Comparison of ENCODE assay signal across 8 cellular contexts in genomic region chr16:58733671-58734458, GRCh38. TPM values are rescaled to one million over a fixed set of nuclear protein-coding genes. Genes with fewer than 3 reads are reported as not detected.
DNase-seq lines count a peak whose midpoint lies in the region; ATAC-seq and TF ChIP-seq lines count a peak whose summit lies in the region.

Gene GOT2, minus strand, starts transcription at chr16:58734316. Its CDS starts 88 bp downstream, at chr16:58734228.

- H3K27ac ChIP-seq in fibroblast of lung (ENCODE audit: insufficient read depth, low read length), result peak within 1 kb of the TSS; percentile 64

- H3K4me1 Mint-ChIP-seq in naive thymus-derived CD8-positive, alpha-beta T cell, result peaks cover 15 to 49% (median 45%) of the 10 kb centered on the region in 4 donors

- peak; percentile 65 for DNase-seq in DMS53 treated with DMSO at 0.1 percent for 48 hours (lab: John Stamatoyannopoulos, UW; ENCODE audit: unreplicated experiment)
- DNase-seq in activated T-helper 1 cell treated with Interleukin-2 at 50 U/mL for 16 hours (ENCODE audit: low read depth), result peak; percentile 70
- DNase-seq in fibroblast of lung (ENCODE audit: low read depth in 2 of 2), result peak; percentile 83 to 88
- peak; percentile 57 to 82 (median 76) for DNase-seq in naive thymus-derived CD8-positive, alpha-beta T cell
- DNase-seq in stimulated activated naive CD4-positive, alpha-beta T cell (lab: John Stamatoyannopoulos, UW), result peak; percentile 48 to 78 (median 59)

- H3K9me3 ChIP-seq in fibroblast of lung (ENCODE audit: control insufficient read depth, insufficient read depth, low read depth, low read length), result no peaks in the 10 kb centered on the region

- H3K79me2 ChIP-seq in fibroblast of lung (ENCODE audit: control insufficient read depth, insufficient read depth, low read length), result peaks cover 34% of the 10 kb centered on the region

- POLR2A ChIA-PET in naive thymus-derived CD8-positive, alpha-beta T cell (lab: Charles Lee), result no interaction called here

- H3K27ac Mint-ChIP-seq in naive thymus-derived CD8-positive, alpha-beta T cell, result peak within 1 kb of the TSS; percentile 71 to 96 (median 91)

- peak; percentile 23; the same call in 1 of the 2 replicates for TF ChIP-seq RAD21 in Ishikawa (IDR thresholded peaks at IDR 0.05; ENCODE audit: low read depth)

- H3K27me3 Mint-ChIP-seq in naive thymus-derived CD8-positive, alpha-beta T cell, result no peaks in the 10 kb centered on the region

- H3K4me3 ChIP-seq in fibroblast of lung (replicated peaks in 1 of 4; ENCODE audit: control extremely low read depth in 1 of 4, insufficient read depth in 1 of 4, low read depth in 3 of 4, low read length in 4 of 4), result peak within 1 kb of the TSS; percentile 65 to 87 (median 81)

- H3K4me3 Mint-ChIP-seq in naive thymus-derived CD8-positive, alpha-beta T cell, result peak within 1 kb of the TSS; percentile 94 to 99 (median 98)

- peak; percentile 77 to 88 for TF ChIP-seq CTCF in fibroblast of lung (conservative IDR thresholded peaks at IDR 0.05 in 1 of 2, IDR thresholded peaks at IDR 0.05 in 1 of 2; ENCODE audit: low read depth in 1 of 2, low read length in 2 of 2)

- H4K20me1 ChIP-seq in fibroblast of lung (ENCODE audit: control insufficient read depth, extremely low read depth, insufficient read depth, low read length), result no peaks in the 10 kb centered on the region

- peak within 1 kb of the TSS; percentile 94 for H2AFZ ChIP-seq in fibroblast of lung (ENCODE audit: low read length)

- H3K4me1 ChIP-seq in fibroblast of lung (ENCODE audit: control insufficient read depth, extremely low read depth, insufficient read depth, low read length), result no peaks in the 10 kb centered on the region

- no peak; the same call in 1 of the 2 replicates for TF ChIP-seq EP300 in Ishikawa (IDR thresholded peaks at IDR 0.05; ENCODE audit: borderline replicate concordance)

- no peaks in the 10 kb centered on the region for H3K36me3 ChIP-seq in fibroblast of lung (ENCODE audit: control insufficient read depth, insufficient read depth, low read length)

- no peaks in the 10 kb centered on the region for H3K9me3 Mint-ChIP-seq in naive thymus-derived CD8-positive, alpha-beta T cell

- ATAC-seq in GM21576 (IDR thresholded peaks at IDR 0.05; ENCODE audit: unreplicated experiment), result peak; percentile 94
- ATAC-seq in naive thymus-derived CD8-positive, alpha-beta T cell, result peak; percentile 98 to 99

- H3K36me3 Mint-ChIP-seq in naive thymus-derived CD8-positive, alpha-beta T cell, result peaks cover 0 to 5% (median 0%) of the 10 kb centered on the region in 3 donors

- peak within 1 kb of the TSS; percentile 85 for H3K4me2 ChIP-seq in fibroblast of lung (ENCODE audit: extremely low read depth, insufficient read depth, low read length)

- H3K9ac ChIP-seq in fibroblast of lung (ENCODE audit: insufficient read depth, low read length), result peak within 1 kb of the TSS; percentile 68

- H3K27me3 ChIP-seq in fibroblast of lung (ENCODE audit: control insufficient read depth, insufficient read depth, low read length), result no peaks in the 10 kb centered on the region

TF ChIP-seq in Ishikawa, 13 proteins besides CTCF, POLR2A, EP300 and RAD21 (continues in another document):
- TF ChIP-seq EGR1 (IDR thresholded peaks at IDR 0.05), result no peak
- no peak for TF ChIP-seq CEBPB (IDR thresholded peaks at IDR 0.05)
- TF ChIP-seq TCF12 (IDR thresholded peaks at IDR 0.05; ENCODE audit: low read depth), result peak; percentile 79
- TF ChIP-seq, protein P1, sequence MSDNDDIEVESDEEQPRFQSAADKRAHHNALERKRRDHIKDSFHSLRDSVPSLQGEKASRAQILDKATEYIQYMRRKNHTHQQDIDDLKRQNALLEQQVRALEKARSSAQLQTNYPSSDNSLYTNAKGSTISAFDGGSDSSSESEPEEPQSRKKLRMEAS (IDR thresholded peaks at IDR 0.05), result peak; percentile 93
- peak; percentile 73; the same call in 1 of the 2 replicates for TF ChIP-seq YY1 (IDR thresholded peaks at IDR 0.05; ENCODE audit: low read depth)
- TF ChIP-seq REST (IDR thresholded peaks at IDR 0.05; ENCODE audit: low read depth), result peak; percentile 37; the same call in 1 of the 2 replicates
- peak; percentile 90 for TF ChIP-seq NFIC (IDR thresholded peaks at IDR 0.05)
- TF ChIP-seq FOXM1 (IDR thresholded peaks at IDR 0.05; ENCODE audit: borderline replicate concordance, low read depth), result no peak
- 0 out of 2 replicates have a peak, but pooled peaks have one; percentile 30 for TF ChIP-seq CREB1 (IDR thresholded peaks at IDR 0.05; ENCODE audit: low read depth)

TF ChIP-seq in PFSK-1, 5 proteins besides CTCF, POLR2A, EP300 and RAD21:
- TF ChIP-seq FOXP2 (optimal IDR thresholded peaks at IDR 0.05; ENCODE audit: borderline replicate concordance, extremely low read depth, extremely low read length, insufficient read depth), result peak; percentile 69
- TF ChIP-seq REST (IDR thresholded peaks at IDR 0.05; ENCODE audit: insufficient read depth in 1 of 2, low read depth in 2 of 2, low read length in 2 of 2), result no peak
- peak; percentile 83 for TF ChIP-seq POLR2AphosphoS5 (IDR thresholded peaks at IDR 0.05; ENCODE audit: low read depth, low read length)
- peak; percentile 88; the same call in 1 of the 2 replicates for TF ChIP-seq SIN3A (IDR thresholded peaks at IDR 0.05; ENCODE audit: borderline replicate concordance, insufficient read depth, low read length)
- peak; percentile 90 for TF ChIP-seq TAF1 (IDR thresholded peaks at IDR 0.05; ENCODE audit: borderline replicate concordance, insufficient read depth, low read length)

RNA-seq across cellular contexts. Expression of gene GOT2, which starts in this region (rescaled TPM):
- 107 TPM for polyA plus RNA-seq in PFSK-1 (2012; ENCODE audit: insufficient read length, low read depth)
- total RNA-seq in fibroblast of lung, result 20.8 and 39.3 TPM in 2 replicates
- 53.9 and 94.0 TPM in 2 replicates for polyA plus RNA-seq in fibroblast of lung
- 59.6 and 100 TPM in 2 replicates for polyA plus RNA-seq in fibroblast of lung (2012)
- 43.8 and 92.4 TPM in 2 replicates for polyA minus RNA-seq in fibroblast of lung (ENCODE audit: low replicate concordance)
- 10 to 100 TPM; 38.6 to 40.5 TPM for total RNA-seq in naive thymus-derived CD8-positive, alpha-beta T cell
- polyA plus RNA-seq in naive thymus-derived CD8-positive, alpha-beta T cell, result 10 to 100 TPM; 68.0 to 76.8 (median 76.6) TPM

Comparison
In these comparisons a context has a peak if more than half of its experiments do, and no peak if none do; other contexts are left out.
1. Peak in every context shown above with its lines: DNase-seq, ATAC-seq, H3K4me3 ChIP-seq and H3K27ac ChIP-seq.